In genomic region chrX:23626651-23627050, GRCh38 we compare ENCODE assay signal across 21 cellular contexts. TPM values are rescaled to one million over a fixed set of nuclear protein-coding genes. Genes with fewer than 3 reads are reported as not detected.
DNase-seq lines count a peak whose midpoint lies in the region; ATAC-seq, FAIRE-seq and TF ChIP-seq lines count a peak whose summit lies in the region.
"Had no signal": no experiment of that assay in that cellular context is flagged by ENCODE, and none has a peak within 500 bp of the region (broad histone marks: within the 10 kb centered on the region; RNA-seq: fewer than 3 reads in every experiment).

No MANE protein-coding gene starts in this region.

- DNase-seq in KBM-7 (peak; percentile 14), K562 (ENCODE audit: extremely low read depth in 1 of 4, low spot score in 3 of 4) (no peak), neural progenitor cell (ENCODE audit: low spot score) (no peak), NCI-H2081 (lab: John Stamatoyannopoulos, UW) (no peak)
- DNase-seq in stimulated activated CD4-positive, alpha-beta T cell treated with anti-CD3 and anti-CD28 coated beads, Interleukin-1b, Interleukin-23, amount 100 ng/mL, for 48 hours, result no peak
- DNase-seq: activated CD4-positive, alpha-beta T cell treated with anti-CD3 and anti-CD28 coated beads, Interleukin-2, amount 10 ng/mL, durations not matched to agents 7 days and 5 days; DND-41; hippocampal formation; NCI-H2029 treated with DMSO at 0.1 percent for 48 hours; NCI-H510A; SHP77; stimulated activated CD4-positive, alpha-beta T cell treated with anti-CD3 and anti-CD28 coated beads, Interleukin-4, amount 100 ng/mL, for 4 hours; stimulated activated naive CD8-positive, alpha-beta T cell treated with anti-CD3 and anti-CD28 coated beads, Interleukin-15, amount 100 ng/mL, for 72 hours had no signal

- H3K9me3 Mint-ChIP-seq in neural progenitor cell, result no peaks in the 10 kb centered on the region
- H3K9me3 Mint-ChIP-seq: activated CD4-positive, alpha-beta T cell treated with anti-CD3 and anti-CD28 coated beads, Interleukin-2, amount 10 ng/mL, durations not matched to agents 7 days and 5 days; stimulated activated naive CD8-positive, alpha-beta T cell treated with anti-CD3 and anti-CD28 coated beads, Interleukin-15, amount 100 ng/mL, for 72 hours had no signal

- CTCF ChIA-PET in K562 (lab: Yijun Ruan, JAX; ENCODE audit: low intra/inter-chr PET ratio), result no interaction called here

- H3K9ac ChIP-seq in K562 (ENCODE audit: insufficient read depth in 1 of 2, low read depth in 2 of 2, low read length in 2 of 2) (no peak overlapping the region), neural progenitor cell (no peak overlapping the region)

- intact Hi-C loops in K562 (cut with micrococcal nuclease), result no loop called here

- no peak for TF ChIP-seq POLR2A in K562 (conservative IDR thresholded peaks at IDR 0.05)

- H3K9me3 ChIP-seq in K562 (replicated peaks; ENCODE audit: control insufficient read depth, insufficient read depth, low read depth, low read length) (no peaks in the 10 kb centered on the region), neural progenitor cell (ENCODE audit: low read depth) (no peaks in the 10 kb centered on the region)
- H3K9me3 ChIP-seq: breast epithelium, neutrophil, tibial nerve had no signal

- POLR2A ChIA-PET in K562 (lab: Yijun Ruan, JAX), result no interaction called here

- H3K36me3 ChIP-seq in K562 (ENCODE audit: control insufficient read depth, insufficient read depth, low read length) (no peaks in the 10 kb centered on the region), neural progenitor cell (no peaks in the 10 kb centered on the region)
- H3K36me3 ChIP-seq: breast epithelium, neutrophil, tibial nerve had no signal

- H3K79me2 ChIP-seq in K562 (ENCODE audit: control insufficient read depth, insufficient read depth, low read length), result no peaks in the 10 kb centered on the region
- H3K79me2 ChIP-seq in neural progenitor cell (ENCODE audit: low read depth), result no peaks in the 10 kb centered on the region

- BruUV-seq in K562 (replicated peaks; lab: Mats Ljungman, UMichigan), result no TSS peak

- in situ Hi-C loops in KBM-7 (cut with MboI; ENCODE audit: low pct_unique_long_range_greater_than_20kb, low sequenced_read_pairs), result no loop called here
- in situ Hi-C loops in K562 (cut with MboI), result no loop called here

- no peak overlapping the region for H2AFZ ChIP-seq in K562 (ENCODE audit: low read depth, low read length)
- no peak overlapping the region for H2AFZ ChIP-seq in neural progenitor cell (replicated peaks)

- H3K36me3 Mint-ChIP-seq in neural progenitor cell, result no peaks in the 10 kb centered on the region

- H4K20me1 ChIP-seq in K562 (replicated peaks; ENCODE audit: control insufficient read depth, insufficient read depth, low read length), result no peaks in the 10 kb centered on the region
- no peaks in the 10 kb centered on the region for H4K20me1 ChIP-seq in neural progenitor cell (ENCODE audit: low read depth)

- 0 out of 3 replicates have a peak, but pooled peaks have one; percentile 44 for ATAC-seq in K562
- no peak for ATAC-seq in GM18858 (IDR thresholded peaks at IDR 0.05; ENCODE audit: unreplicated experiment)
- ATAC-seq: stimulated activated naive CD8-positive, alpha-beta T cell treated with anti-CD3 and anti-CD28 coated beads, Interleukin-15, amount 100 ng/mL, for 72 hours had no signal

- H3K4me2 ChIP-seq in K562 (ENCODE audit: insufficient read depth, low read length) (no peak overlapping the region), neural progenitor cell (no peak overlapping the region)

- H3F3A ChIP-seq in neural progenitor cell (ENCODE audit: low read depth), result no peaks in the 10 kb centered on the region

- no peak overlapping the region for H3K27ac ChIP-seq in K562 (ENCODE audit: extremely low read depth, low read depth, low read length)
- H3K27ac ChIP-seq in neural progenitor cell, result no peak overlapping the region
- H3K27ac ChIP-seq: breast epithelium, HL-60, neutrophil, tibial nerve had no signal

- FAIRE-seq in K562 (lab: Jason Lieb, UNC), result no peak
- FAIRE-seq: frontal cortex, islet of Langerhans had no signal

- no peak overlapping the region for H3K4me3 ChIP-seq in K562
- no peak overlapping the region for H3K4me3 ChIP-seq in neural progenitor cell
- H3K4me3 ChIP-seq: breast epithelium, tibial nerve had no signal

- no peak overlapping the region for H3K4me3 Mint-ChIP-seq in neural progenitor cell
- H3K4me3 Mint-ChIP-seq: activated CD4-positive, alpha-beta T cell treated with anti-CD3 and anti-CD28 coated beads, Interleukin-2, amount 10 ng/mL, durations not matched to agents 7 days and 5 days; stimulated activated naive CD8-positive, alpha-beta T cell treated with anti-CD3 and anti-CD28 coated beads, Interleukin-15, amount 100 ng/mL, for 72 hours had no signal

- TF ChIP-seq EP300 in K562 (IDR thresholded peaks at IDR 0.05; ENCODE audit: low read length), result no peak

- no peaks in the 10 kb centered on the region for H3K4me1 Mint-ChIP-seq in neural progenitor cell
- H3K4me1 Mint-ChIP-seq: activated CD4-positive, alpha-beta T cell treated with anti-CD3 and anti-CD28 coated beads, Interleukin-2, amount 10 ng/mL, durations not matched to agents 7 days and 5 days; stimulated activated naive CD8-positive, alpha-beta T cell treated with anti-CD3 and anti-CD28 coated beads, Interleukin-15, amount 100 ng/mL, for 72 hours had no signal

- TF ChIP-seq RAD21 in K562 (CRISPR knock-in tag; conservative IDR thresholded peaks at IDR 0.05 in 1 of 2, IDR thresholded peaks at IDR 0.05 in 1 of 2), result no peak

- no peaks in the 10 kb centered on the region for H3K4me1 ChIP-seq in K562 (replicated peaks in 1 of 2; ENCODE audit: control insufficient read depth in 2 of 2, insufficient read depth in 2 of 2, low read length in 2 of 2)
- H3K4me1 ChIP-seq in neural progenitor cell, result no peaks in the 10 kb centered on the region
- H3K4me1 ChIP-seq: breast epithelium, tibial nerve had no signal

- TF ChIP-seq CTCF in GM12873 (IDR thresholded peaks at IDR 0.05; ENCODE audit: insufficient read depth, low read depth, low read length, missing control alignments) (peak; percentile 32), K562 (IDR thresholded peaks at IDR 0.05 in 2 of 3, conservative IDR thresholded peaks at IDR 0.05 in 1 of 3; ENCODE audit: insufficient read depth in 2 of 3, low read depth in 1 of 3, low read length in 3 of 3) (peak in 2 of 3 experiments; percentile 13 to 22; a peak in 2 of 6 replicates), neural progenitor cell (IDR thresholded peaks at IDR 0.05) (peak; percentile 40)

- H3K27me3 Mint-ChIP-seq in neural progenitor cell (ENCODE audit: insufficient read depth, low read depth), result no peaks in the 10 kb centered on the region
- H3K27me3 Mint-ChIP-seq: stimulated activated naive CD8-positive, alpha-beta T cell treated with anti-CD3 and anti-CD28 coated beads, Interleukin-15, amount 100 ng/mL, for 72 hours had no signal

- no peak overlapping the region for H3K27ac Mint-ChIP-seq in neural progenitor cell
- H3K27ac Mint-ChIP-seq: activated CD4-positive, alpha-beta T cell treated with anti-CD3 and anti-CD28 coated beads, Interleukin-2, amount 10 ng/mL, durations not matched to agents 7 days and 5 days; stimulated activated naive CD8-positive, alpha-beta T cell treated with anti-CD3 and anti-CD28 coated beads, Interleukin-15, amount 100 ng/mL, for 72 hours had no signal

- H3K9me1 ChIP-seq in K562 (ENCODE audit: control insufficient read depth, insufficient read depth, low read length), result no peaks in the 10 kb centered on the region

- 0% methylated on average over 1 of the region's 1 CpG for WGBS in K562 (ENCODE audit: insufficient coverage, low coverage, missing lambda C conversion rate)

- H3K27me3 ChIP-seq in K562 (ENCODE audit: control insufficient read depth in 2 of 2, insufficient read depth in 2 of 2, low read length in 2 of 2) (peaks cover 2 to 4% of the 10 kb centered on the region in 2 experiments; a peak in 1 of 5 replicates), neural progenitor cell (no peaks in the 10 kb centered on the region)
- H3K27me3 ChIP-seq: neutrophil had no signal

TF ChIP-seq in K562, 482 proteins besides CTCF, POLR2A, EP300 and RAD21 (continues in another document):
- TF ChIP-seq SLC30A9 (CRISPR knock-in tag; IDR thresholded peaks at IDR 0.05) (no peak), BRF1 (IDR thresholded peaks at IDR 0.05; ENCODE audit: borderline replicate concordance, extremely low read depth, insufficient read length) (no peak), HNRNPH1 (optimal IDR thresholded peaks at IDR 0.05; ENCODE audit: low read depth, low read length) (no peak), YBX1 (IDR thresholded peaks at IDR 0.05) (no peak), SPI1 (IDR thresholded peaks at IDR 0.05; ENCODE audit: borderline replicate concordance, low read depth, low read length) (peak; percentile 57; the same call in 1 of the 2 replicates), ZFX (CRISPR knock-in tag; IDR thresholded peaks at IDR 0.05) (no peak)

RNA-seq across cellular contexts. Expression of gene PRDX4, which starts 40.6 kb away (rescaled TPM):
- total RNA-seq in K562 (2011; cell fraction: chromatin; rRNA removed; ENCODE audit: low replicate concordance), result 120 and 124 TPM in 2 replicates
- 225 and 230 TPM in 2 replicates for total RNA-seq in K562 (2011; cell fraction: nucleolus; rRNA removed)
- 193 and 236 TPM in 2 replicates for total RNA-seq in K562 (2011; cell fraction: nucleoplasm; rRNA removed)
- total RNA-seq in K562 (2014; rRNA removed) (179 and 182 TPM in 2 replicates), K562 (2014; rRNA removed; fragmentation: Illumina TruSeq; extraction: Trizol) (220 and 236 TPM in 2 replicates), K562 (2015; rRNA removed; fragmentation: Illumina TruSeq; extraction: Trizol) (248 and 253 TPM in 2 replicates), K562 (2021) (130 and 145 TPM in 2 replicates), neural progenitor cell (ENCODE audit: low replicate concordance) (149 and 162 TPM in 2 replicates)
- polyA plus RNA-seq in K562 (2011; rRNA removed) (148 and 201 TPM in 2 replicates), K562 (2014; fragmentation: Illumina TruSeq; extraction: Trizol) (153 and 187 TPM in 2 replicates), K562 (2014; fragmentation: Nextera tagmentation; extraction: Ambion mirVana) (10 to 100 TPM; 28.6 to 63.9 TPM), K562 (2014; rRNA removed) (151 and 177 TPM in 2 replicates)
- 120 and 153 TPM in 2 replicates for polyA plus RNA-seq in K562 (2011; cell fraction: cytosol; rRNA removed)
- 31.2 and 46.1 TPM in 2 replicates for polyA plus RNA-seq in K562 (2011; cell fraction: nucleus; rRNA removed)
- 110 and 135 TPM in 2 replicates for polyA plus RNA-seq in K562 (2012)
- polyA minus RNA-seq in K562 (2011; rRNA and poly(A)+ RNA removed), result 108 and 114 TPM in 2 replicates
- 46.4 and 66.4 TPM in 2 replicates for polyA minus RNA-seq in K562 (2011; cell fraction: cytosol; rRNA and poly(A)+ RNA removed)
- polyA minus RNA-seq in K562 (2011; cell fraction: nucleus; rRNA and poly(A)+ RNA removed), result 12.7 and 20.8 TPM in 2 replicates
